Comparison of ENCODE assay signal across 8 cellular contexts in genomic region chr2:225041210-225041870, GRCh38. TPM values are rescaled to one million over a fixed set of nuclear protein-coding genes. Genes with fewer than 3 reads are reported as not detected.
A peak's percentile ranks its signal among the peaks of the same experiment; 100 is the strongest.
DNase-seq lines count a peak whose midpoint lies in the region; ATAC-seq, FAIRE-seq and TF ChIP-seq lines count a peak whose summit lies in the region.

No MANE protein-coding gene starts in this region.

- BruUV-seq in GM12878 (replicated peaks; lab: Mats Ljungman, UMichigan), result no TSS peak

- DNase-seq in AG09309 (ENCODE audit: low read depth) (no peak), T-helper 17 cell (peak; percentile 47 to 62 (median 56)), GM12878 (ENCODE audit: low read depth, low spot score) (peak; percentile 84), kidney epithelial cell (ENCODE audit: low read depth) (peak; percentile 5), RKO (ENCODE audit: low spot score) (no peak)
- DNase-seq in stimulated activated CD4-positive, alpha-beta T cell treated with anti-CD3 and anti-CD28 coated beads, Interleukin-1b, Interleukin-23, amount 100 ng/mL, for 48 hours, result peak; percentile 64

- peak overlapping the region; percentile 80 for H3K4me3 ChIP-seq in AG09309 (ENCODE audit: control insufficient read depth, low read depth, low read length)
- peak overlapping the region; percentile 92 for H3K4me3 ChIP-seq in GM12878
- H3K4me3 ChIP-seq in kidney epithelial cell (ENCODE audit: low read depth, low read length), result peak overlapping the region; percentile 64

- peak; percentile 23 to 65; a peak in 2 of 4 replicates for TF ChIP-seq EP300 in GM12878 (IDR thresholded peaks at IDR 0.05; ENCODE audit: borderline replicate concordance in 1 of 2, control insufficient read depth in 1 of 2, low read depth in 2 of 2, low read length in 2 of 2)

- 1% methylated on average over 27 of the region's 28 CpGs for WGBS in GM12878 (ENCODE audit: insufficient coverage, insufficient replicate concordance, low lambda C conversion rate, missing lambda C conversion rate)

- no peak for FAIRE-seq in GM12878 (lab: Jason Lieb, UNC)

- TF ChIP-seq RAD21 in GM12878 (IDR thresholded peaks at IDR 0.05; ENCODE audit: insufficient read depth, low read depth, low read length), result no peak

- peaks cover 56% of the 10 kb centered on the region for H3K4me1 Mint-ChIP-seq in T-helper 17 cell

- TF ChIP-seq POLR2A in GM19193 (IDR thresholded peaks at IDR 0.05; ENCODE audit: extremely low read depth, insufficient read depth, insufficient read length) (peak; percentile 79), GM12878 (IDR thresholded peaks at IDR 0.05; ENCODE audit: low read depth, low read length) (peak; percentile 81)

- in situ Hi-C loops in GM12878 (cut with MboI), result loop anchor here (10.0 kb wide), 1 partner anchor 233 kb away; no protein-coding TSS in a partner anchor

- H3K4me3 Mint-ChIP-seq in T-helper 17 cell, result peak overlapping the region; percentile 100

- H3K27me3 Mint-ChIP-seq in T-helper 17 cell, result no peaks in the 10 kb centered on the region

- H4K20me1 ChIP-seq in GM12878 (ENCODE audit: control insufficient read depth, insufficient read depth), result no peaks in the 10 kb centered on the region

- CTCF ChIA-PET in GM12878 (lab: Yijun Ruan, JAX), result interaction anchor here (1.1 to 1.3 kb wide), 4 partner anchors 15 to 243 kb away, joined by 3 to 7 read pairs (median 4); no protein-coding TSS in a partner anchor

- peak; percentile 66 for ATAC-seq in HG03432 (IDR thresholded peaks at IDR 0.05; ENCODE audit: unreplicated experiment)
- ATAC-seq in T-helper 17 cell, result peak; percentile 84
- peak; percentile 69 for ATAC-seq in GM12878

- H3K27me3 ChIP-seq in GM12878 (replicated peaks in 1 of 2; ENCODE audit: control insufficient read depth in 2 of 2, insufficient read depth in 2 of 2, low read length in 1 of 2), result no peaks in the 10 kb centered on the region
- peaks cover 2% of the 10 kb centered on the region for H3K27me3 ChIP-seq in kidney epithelial cell (ENCODE audit: control insufficient read depth, insufficient read depth, low read length)

- H3K27ac Mint-ChIP-seq in T-helper 17 cell, result peak overlapping the region; percentile 100

- intact Hi-C loops in GM12878 (cut with micrococcal nuclease; ENCODE audit: unreplicated experiment), result loop anchor here (1.0 to 10.0 kb wide), 6 partner anchors 33 to 1796 kb away; partner anchors contain the start of gene RHBDD1

- H3K9me3 ChIP-seq in T-helper 17 cell (ENCODE audit: control insufficient read depth, low read length, poor library complexity, severe bottlenecking) (no peaks in the 10 kb centered on the region), GM12878 (replicated peaks; ENCODE audit: control insufficient read depth, insufficient read depth, low read length) (no peaks in the 10 kb centered on the region)

- peak overlapping the region; percentile 98 for H3K27ac ChIP-seq in GM12878 (ENCODE audit: control insufficient read depth, insufficient read depth)

- peak overlapping the region; percentile 99 for H3K4me2 ChIP-seq in GM12878 (ENCODE audit: control insufficient read depth, insufficient read depth)

- RAD21 ChIA-PET in GM12878 (lab: Charles Lee; ENCODE audit: unreplicated experiment), result interaction anchor here (0.8 to 7.2 kb wide), 6 partner anchors 11 to 146 kb away, joined by 3 to 47 read pairs (median 10); no protein-coding TSS in a partner anchor

- TF ChIP-seq CTCF in AG09309 (IDR thresholded peaks at IDR 0.05; ENCODE audit: control insufficient read depth, insufficient read depth, low read depth, low read length, missing control alignments), result no peak
- no peak for TF ChIP-seq CTCF in GM12878 (IDR thresholded peaks at IDR 0.05 in 2 of 3, conservative IDR thresholded peaks at IDR 0.05 in 1 of 3; ENCODE audit: control insufficient read depth in 2 of 3, extremely low read depth in 1 of 3, insufficient read depth in 1 of 3, low read depth in 3 of 3, low read length in 3 of 3)
- no peak for TF ChIP-seq CTCF in kidney epithelial cell (IDR thresholded peaks at IDR 0.05; ENCODE audit: insufficient read depth, low read length, poor library complexity, severe bottlenecking)

- peak overlapping the region; percentile 83 for H2AFZ ChIP-seq in GM12878 (ENCODE audit: control insufficient read depth, low read depth, low read length)

- peak overlapping the region; percentile 94 for H3K9ac ChIP-seq in GM12878 (ENCODE audit: control insufficient read depth, insufficient read depth, low read length)

- H3K36me3 ChIP-seq in GM12878 (ENCODE audit: control insufficient read depth in 2 of 2, insufficient read depth in 2 of 2, low read length in 1 of 2) (no peaks in the 10 kb centered on the region), kidney epithelial cell (ENCODE audit: control insufficient read depth, insufficient read depth, low read length) (no peaks in the 10 kb centered on the region)

- POLR2A ChIA-PET in GM12878 (lab: Charles Lee), result interaction anchor here (0.5 to 2.2 kb wide), 8 partner anchors 9 to 520 kb away, joined by 3 to 8 read pairs (median 4); no protein-coding TSS in a partner anchor

- peaks cover 11% of the 10 kb centered on the region for H3K36me3 Mint-ChIP-seq in T-helper 17 cell (ENCODE audit: low read depth)

- peaks cover 15% of the 10 kb centered on the region for H3K4me1 ChIP-seq in GM12878 (ENCODE audit: control insufficient read depth, insufficient read depth, low read length)

- peaks cover 56% of the 10 kb centered on the region for H3K79me2 ChIP-seq in GM12878 (ENCODE audit: control insufficient read depth, insufficient read depth, low read length)

- SMC1A ChIA-PET in GM12878 (lab: Charles Lee; ENCODE audit: uncharacterized antibody, unreplicated experiment), result interaction anchor here (0.7 to 6.6 kb wide), 15 partner anchors 11 to 232 kb away, joined by 3 to 53 read pairs (median 4); no protein-coding TSS in a partner anchor

TF ChIP-seq in GM12878, 131 proteins besides CTCF, POLR2A, EP300 and RAD21 (continues in another document):
- TF ChIP-seq MTA3 (IDR thresholded peaks at IDR 0.05; ENCODE audit: borderline replicate concordance, low read length) (peak; percentile 91; the same call in 1 of the 2 replicates), EED (IDR thresholded peaks at IDR 0.05; ENCODE audit: low read depth) (peak; percentile 95), SMC3 (IDR thresholded peaks at IDR 0.05; ENCODE audit: borderline replicate concordance, low read length) (no peak), REST (IDR thresholded peaks at IDR 0.05; ENCODE audit: low read depth, low read length) (no peak), JUNB (IDR thresholded peaks at IDR 0.05) (0 out of 2 replicates have a peak, but pooled peaks have one; percentile 31), TAF1 (IDR thresholded peaks at IDR 0.05; ENCODE audit: borderline replicate concordance, low read depth, low read length) (peak; percentile 66), KLF5 (IDR thresholded peaks at IDR 0.05; ENCODE audit: partially characterized antibody) (no peak), RELA (IDR thresholded peaks at IDR 0.05; ENCODE audit: borderline replicate concordance, partially characterized antibody) (peak; percentile 96), MYB (IDR thresholded peaks at IDR 0.05; ENCODE audit: borderline replicate concordance, low read depth, low read length) (peak; percentile 43; the same call in 1 of the 2 replicates), RFX5 (IDR thresholded peaks at IDR 0.05; ENCODE audit: low read depth, low read length) (no peak), DPF2 (IDR thresholded peaks at IDR 0.05) (peak; percentile 54)

RNA-seq across cellular contexts. Expression of gene DOCK10, which starts 0.9 kb away (rescaled TPM):
- total RNA-seq in T-helper 17 cell (100 to 1,000 TPM; 185 to 233 TPM), GM12878 (2014; rRNA removed) (91.7 and 97.4 TPM in 2 replicates), GM12878 (2014; rRNA removed; fragmentation: Illumina TruSeq; extraction: Trizol) (104 and 105 TPM in 2 replicates), GM12878 (2021) (81.5 and 90.8 TPM in 2 replicates), kidney epithelial cell (1.2 and 5.0 TPM in 2 replicates)
- total RNA-seq in GM12878 (2013; cell fraction: nucleolus; rRNA removed), result 386 and 419 TPM in 2 replicates
- 21.0 TPM for polyA plus RNA-seq in GM12878 (2011; ENCODE audit: low read depth)
- polyA plus RNA-seq in GM12878 (2011; rRNA removed) (120 and 130 TPM in 2 replicates), GM12878 (2014; fragmentation: Illumina TruSeq; extraction: Trizol) (81.5 and 109 TPM in 2 replicates), GM12878 (2014; fragmentation: Nextera tagmentation; extraction: Ambion mirVana) (10 to 100 TPM; 16.9 to 17.8 TPM), GM12878 (2014; rRNA removed) (73.2 and 80.1 TPM in 2 replicates), GM12878 (2016; fragmentation: Nextera tagmentation; extraction: Ambion mirVana) (10 to 100 TPM; 31.0 to 37.5 TPM)
- 58.3 and 79.4 TPM in 2 replicates for polyA plus RNA-seq in GM12878 (2011; cell fraction: cytosol; rRNA removed)
- 189 and 242 TPM in 2 replicates for polyA plus RNA-seq in GM12878 (2011; cell fraction: nucleus; rRNA removed)
- polyA plus RNA-seq in GM12878 (2012), result 32.8 and 44.7 TPM in 2 replicates
- 237 and 253 TPM in 2 replicates for polyA minus RNA-seq in GM12878 (2011; rRNA and poly(A)+ RNA removed)
- 44.0 and 57.5 TPM in 2 replicates for polyA minus RNA-seq in GM12878 (2011; cell fraction: cytosol; rRNA and poly(A)+ RNA removed)
- polyA minus RNA-seq in GM12878 (2011; cell fraction: nucleus; rRNA and poly(A)+ RNA removed), result 159 and 286 TPM in 2 replicates

Comparison
In these comparisons a context has a peak if more than half of its experiments do, and no peak if none do; other contexts are left out.
1. DNase-seq: peak in T-helper 17 cell (3 of 3), GM12878 (single experiment), kidney epithelial cell (single experiment) and stimulated activated CD4-positive, alpha-beta T cell treated with anti-CD3 and anti-CD28 coated beads, Interleukin-1b, Interleukin-23, amount 100 ng/mL, for 48 hours (single experiment); none in AG09309 (single experiment) and RKO (single experiment).
2. RNA of gene DOCK10, which starts 0.9 kb away (total RNA-seq): 185 to 233 TPM in T-helper 17 cell and 81.5 to 419 TPM in GM12878; 1.2 to 5.0 TPM in kidney epithelial cell; every median in the first group is over 10 times any median in the second.
3. Peak in every context shown above with its lines, with median percentiles within 50 percentile points of each other: H3K4me3 ChIP-seq and ATAC-seq.